29 cellular contexts compared by ENCODE assay signal in genomic region chr5:143239877-143240518, GRCh38.
"Had no signal": no experiment of that assay in that cellular context is flagged by ENCODE, and none has a peak within 500 bp of the region (broad histone marks: within the 10 kb centered on the region; RNA-seq: fewer than 3 reads in every experiment).

No MANE protein-coding gene starts in this region.

- H3K4me1 ChIP-seq: adrenal gland, colonic mucosa, thyroid gland had no signal

- DNase-seq: activated CD4-positive, alpha-beta T cell treated with anti-CD3 and anti-CD28 coated beads for 36 hours; activated CD4-positive, CD25-positive, alpha-beta regulatory T cell; activated CD8-positive, alpha-beta T cell treated with anti-CD3 and anti-CD28 coated beads, Interleukin-2, amount 10 ng/mL, durations not matched to agents 7 days and 5 days; activated effector memory CD4-positive, alpha-beta T cell treated with Interleukin-2 at 50 U/mL for 16 hours; activated naive CD4-positive, alpha-beta T cell treated with anti-CD3 and anti-CD28 coated beads for 36 hours; activated naive CD8-positive, alpha-beta T cell treated with anti-CD3 and anti-CD28 coated beads for 36 hours; adrenal gland; cerebellar nuclear complex; colonic mucosa; effector CD8-positive, alpha-beta T cell; esophagus squamous epithelium; gastrocnemius medialis; glutamatergic neuron; left cardiac atrium; midbrain; naive thymus-derived CD4-positive, alpha-beta T cell; ovary; psoas muscle; stimulated activated CD4-positive, alpha-beta T cell treated with anti-CD3 and anti-CD28 coated beads, Interleukin-1b, Interleukin-23, amount 100 ng/mL, for 48 hours; stimulated activated naive B cell treated with anti-CD40 and anti-IgM and Interleukin-4, amounts not matched to agents 10 μg/mL and 1 μg/mL and 100 μg/mL, for 72 hours; stomach; thyroid gland; upper lobe of left lung had no signal

- H3K36me3 ChIP-seq: adrenal gland, ascending aorta, cardiac muscle cell, colonic mucosa, esophagus squamous epithelium, gastrocnemius medialis, ovary, stomach, thyroid gland, upper lobe of left lung, vagina had no signal

- H3K27me3 ChIP-seq: adrenal gland, ascending aorta, cardiac muscle cell, colonic mucosa, esophagus squamous epithelium, gastrocnemius medialis, ovary, stomach, thyroid gland, upper lobe of left lung, vagina had no signal

- FAIRE-seq: endometrium, islet of Langerhans had no signal

- H3K4me3 ChIP-seq: adrenal gland, ascending aorta, cardiac muscle cell, colonic mucosa, esophagus squamous epithelium, gastrocnemius medialis, ovary, psoas muscle, smooth muscle cell, stomach, thyroid gland, upper lobe of left lung, vagina had no signal

- H3K27ac ChIP-seq: adrenal gland, ascending aorta, cardiac muscle cell, colonic mucosa, esophagus squamous epithelium, gastrocnemius medialis, ovary, psoas muscle, stomach, thyroid gland, upper lobe of left lung, vagina had no signal

- H3K9me3 ChIP-seq: adrenal gland, ascending aorta, colonic mucosa, esophagus squamous epithelium, gastrocnemius medialis, ovary, psoas muscle, stomach, thyroid gland, upper lobe of left lung, vagina had no signal

- H3K4me2 ChIP-seq: smooth muscle cell had no signal

- ATAC-seq: activated CD4-positive, alpha-beta T cell treated with anti-CD3 and anti-CD28 coated beads for 36 hours; activated CD8-positive, alpha-beta T cell treated with anti-CD3 and anti-CD28 coated beads, Interleukin-2, amount 10 ng/mL, durations not matched to agents 7 days and 5 days; gastrocnemius medialis; left cardiac atrium; naive thymus-derived CD4-positive, alpha-beta T cell; psoas muscle; stimulated activated naive B cell treated with anti-CD40 and anti-IgM and Interleukin-4, amounts not matched to agents 10 μg/mL and 1 μg/mL and 100 μg/mL, for 72 hours had no signal
